16 cellular contexts compared by ENCODE assay signal in genomic region chrX:133939655-133940054, GRCh38. TPM values are rescaled to one million over a fixed set of nuclear protein-coding genes. Genes with fewer than 3 reads are reported as not detected.
DNase-seq lines count a peak whose midpoint lies in the region; ATAC-seq, FAIRE-seq and TF ChIP-seq lines count a peak whose summit lies in the region.
"Had no signal": no experiment of that assay in that cellular context is flagged by ENCODE, and none has a peak within 500 bp of the region (broad histone marks: within the 10 kb centered on the region; RNA-seq: fewer than 3 reads in every experiment).

No MANE protein-coding gene starts in this region.

- peak; percentile 8 for DNase-seq in NCI-H2171 treated with DMSO at 0.1 percent for 48 hours (lab: John Stamatoyannopoulos, UW)
- DNase-seq in NCI-H2171 (lab: John Stamatoyannopoulos, UW), result no peak
- DNase-seq in astrocyte (ENCODE audit: low read depth), result no peak
- no peak for DNase-seq in MG63
- no peak for DNase-seq in activated CD8-positive, alpha-beta T cell treated with anti-CD3 and anti-CD28 coated beads for 36 hours
- DNase-seq: Calu3; CD8-positive, alpha-beta T cell; DMS79 treated with DMSO at 0.1 percent for 48 hours; GF-D8; H9 had no signal

- no peak for ATAC-seq in activated CD8-positive, alpha-beta T cell treated with anti-CD3 and anti-CD28 coated beads for 36 hours
- ATAC-seq: CD8-positive, alpha-beta T cell had no signal

- no peak overlapping the region for H3K4me3 Mint-ChIP-seq in astrocyte (ENCODE audit: unreplicated experiment)
- no peak overlapping the region for H3K4me3 Mint-ChIP-seq in nephron
- no peak overlapping the region for H3K4me3 Mint-ChIP-seq in activated CD8-positive, alpha-beta T cell treated with anti-CD3 and anti-CD28 coated beads for 36 hours
- H3K4me3 Mint-ChIP-seq: B cell; CD8-positive, alpha-beta T cell; H9 had no signal

- no peak overlapping the region for H3K4me2 ChIP-seq in astrocyte (ENCODE audit: low read length)
- H3K4me2 ChIP-seq: BLaER1 treated with 17β-estradiol and CSF1 and Interleukin-3, amounts not matched to agents 10 nM and 100 nM had no signal

- H3K27me3 ChIP-seq in astrocyte (ENCODE audit: insufficient read depth, low read length) (no peaks in the 10 kb centered on the region), MG63 (no peaks in the 10 kb centered on the region)

- intact Hi-C loops in activated CD8-positive, alpha-beta T cell treated with anti-CD3 and anti-CD28 coated beads for 36 hours (cut with micrococcal nuclease), result no loop called here

- H2AFZ ChIP-seq in astrocyte (ENCODE audit: low read depth, low read length), result no peak overlapping the region

- peaks cover 3% of the 10 kb centered on the region for H3K4me1 Mint-ChIP-seq in astrocyte (ENCODE audit: low read depth, unreplicated experiment)
- peaks cover 49% of the 10 kb centered on the region for H3K4me1 Mint-ChIP-seq in nephron
- H3K4me1 Mint-ChIP-seq in activated CD8-positive, alpha-beta T cell treated with anti-CD3 and anti-CD28 coated beads for 36 hours (ENCODE audit: low read depth), result no peaks in the 10 kb centered on the region
- H3K4me1 Mint-ChIP-seq: B cell had no signal

- H3K79me2 ChIP-seq in astrocyte (ENCODE audit: insufficient read depth, low read length), result no peaks in the 10 kb centered on the region

- H3K27me3 Mint-ChIP-seq in astrocyte (ENCODE audit: low read depth, unreplicated experiment) (no peaks in the 10 kb centered on the region), nephron (ENCODE audit: low read depth) (no peaks in the 10 kb centered on the region)
- H3K27me3 Mint-ChIP-seq in activated CD8-positive, alpha-beta T cell treated with anti-CD3 and anti-CD28 coated beads for 36 hours, result no peaks in the 10 kb centered on the region
- H3K27me3 Mint-ChIP-seq: B cell had no signal

- CTCF ChIA-PET in HEK293 (lab: Yijun Ruan, JAX), result interaction anchor here (1.1 kb wide), 1 partner anchor 102 kb away, joined by 3 read pairs; no protein-coding TSS in a partner anchor
- CTCF ChIA-PET in activated CD8-positive, alpha-beta T cell treated with anti-CD3 and anti-CD28 coated beads for 36 hours (lab: Charles Lee), result no interaction called here

- H3K4me1 ChIP-seq in HEK293 (ENCODE audit: control insufficient read depth, insufficient read depth, low read length), result no peaks in the 10 kb centered on the region; the same call in 1 of the 2 replicates
- no peaks in the 10 kb centered on the region for H3K4me1 ChIP-seq in astrocyte (ENCODE audit: insufficient read depth, low read length)
- H3K4me1 ChIP-seq: BLaER1 treated with 17β-estradiol and CSF1 and Interleukin-3, amounts not matched to agents 10 nM and 100 nM had no signal

- H3K36me3 ChIP-seq in HEK293 (ENCODE audit: control insufficient read depth in 2 of 2, insufficient read depth in 1 of 2, low read length in 2 of 2) (no peaks in the 10 kb centered on the region; a peak in 1 of 3 replicates), astrocyte (ENCODE audit: insufficient read depth, low read length) (no peaks in the 10 kb centered on the region), MG63 (no peaks in the 10 kb centered on the region)
- H3K36me3 ChIP-seq: BLaER1 treated with 17β-estradiol and CSF1 and Interleukin-3, amounts not matched to agents 10 nM and 100 nM had no signal

- H3K9me3 ChIP-seq in HEK293 (ENCODE audit: control insufficient read depth, insufficient read depth, low read depth, low read length), result no peaks in the 10 kb centered on the region
- no peaks in the 10 kb centered on the region for H3K9me3 ChIP-seq in astrocyte (ENCODE audit: insufficient read depth, low read depth, low read length)
- H3K9me3 ChIP-seq in MG63, result no peaks in the 10 kb centered on the region
- H3K9me3 ChIP-seq: BLaER1 treated with 17β-estradiol and CSF1 and Interleukin-3, amounts not matched to agents 10 nM and 100 nM had no signal

- H4K20me1 ChIP-seq in astrocyte (ENCODE audit: insufficient read depth, low read length), result no peaks in the 10 kb centered on the region
- H4K20me1 ChIP-seq: BLaER1 treated with 17β-estradiol and CSF1 and Interleukin-3, amounts not matched to agents 10 nM and 100 nM had no signal

- H3K36me3 Mint-ChIP-seq in astrocyte (ENCODE audit: low read depth, unreplicated experiment) (no peaks in the 10 kb centered on the region), nephron (ENCODE audit: low read depth) (peaks cover 19% of the 10 kb centered on the region)
- no peaks in the 10 kb centered on the region for H3K36me3 Mint-ChIP-seq in activated CD8-positive, alpha-beta T cell treated with anti-CD3 and anti-CD28 coated beads for 36 hours (ENCODE audit: low read depth)
- H3K36me3 Mint-ChIP-seq: CD8-positive, alpha-beta T cell had no signal

- no peaks in the 10 kb centered on the region for H3K9me3 Mint-ChIP-seq in astrocyte (ENCODE audit: unreplicated experiment)
- H3K9me3 Mint-ChIP-seq in nephron, result no peaks in the 10 kb centered on the region
- no peaks in the 10 kb centered on the region for H3K9me3 Mint-ChIP-seq in activated CD8-positive, alpha-beta T cell treated with anti-CD3 and anti-CD28 coated beads for 36 hours
- H3K9me3 Mint-ChIP-seq: CD8-positive, alpha-beta T cell had no signal

- H3K27ac Mint-ChIP-seq in astrocyte (ENCODE audit: unreplicated experiment), result no peak overlapping the region
- H3K27ac Mint-ChIP-seq in nephron, result peak overlapping the region; percentile 91 to 93 (median 92)
- no peak overlapping the region for H3K27ac Mint-ChIP-seq in activated CD8-positive, alpha-beta T cell treated with anti-CD3 and anti-CD28 coated beads for 36 hours
- H3K27ac Mint-ChIP-seq: B cell; CD8-positive, alpha-beta T cell; H9 had no signal

- FAIRE-seq in astrocyte (lab: Jason Lieb, UNC), result peak; percentile 50
- FAIRE-seq: H1 had no signal

- H3K27ac ChIP-seq in HEK293 (ENCODE audit: extremely low read depth, low read depth, low read length), result no peak overlapping the region
- no peak overlapping the region for H3K27ac ChIP-seq in astrocyte (ENCODE audit: low read depth, low read length)
- H3K27ac ChIP-seq: 22Rv1; BLaER1 treated with 17β-estradiol and CSF1 and Interleukin-3, amounts not matched to agents 10 nM and 100 nM had no signal

- no peak for TF ChIP-seq CTCF in HEK293 (tag by site-specific recombination; IDR thresholded peaks at IDR 0.05)
- TF ChIP-seq CTCF in astrocyte (IDR thresholded peaks at IDR 0.05; ENCODE audit: insufficient read depth, low read depth, low read length), result no peak
- no peak for TF ChIP-seq CTCF in nephron (IDR thresholded peaks at IDR 0.05; ENCODE audit: unreplicated experiment in 3 of 3)
- no peak for TF ChIP-seq CTCF in activated CD8-positive, alpha-beta T cell treated with anti-CD3 and anti-CD28 coated beads for 36 hours (IDR thresholded peaks at IDR 0.05)

- no peak overlapping the region for H3K9ac ChIP-seq in astrocyte (ENCODE audit: low read length)
- H3K9ac ChIP-seq: BLaER1 treated with 17β-estradiol and CSF1 and Interleukin-3, amounts not matched to agents 10 nM and 100 nM had no signal

- no peak overlapping the region for H3K4me3 ChIP-seq in HEK293 (ENCODE audit: low read depth, low read length)
- H3K4me3 ChIP-seq in astrocyte (ENCODE audit: insufficient read depth, low read depth, low read length), result no peak overlapping the region
- H3K4me3 ChIP-seq in MG63, result no peak overlapping the region
- H3K4me3 ChIP-seq: BLaER1 treated with 17β-estradiol and CSF1 and Interleukin-3, amounts not matched to agents 10 nM and 100 nM had no signal

- POLR2A ChIA-PET in HEK293 (lab: Yijun Ruan, JAX), result no interaction called here
- POLR2A ChIA-PET in activated CD8-positive, alpha-beta T cell treated with anti-CD3 and anti-CD28 coated beads for 36 hours (lab: Charles Lee), result no interaction called here

TF ChIP-seq in HEK293, 187 proteins besides CTCF, POLR2A, EP300 and RAD21:
- TF ChIP-seq PRDM6 (tag by site-specific recombination; IDR thresholded peaks at IDR 0.05) (peak; percentile 69), ZBTB44 (tag by site-specific recombination; IDR thresholded peaks at IDR 0.05) (peak; percentile 25; the same call in 1 of the 2 replicates), OSR2 (tag by site-specific recombination; IDR thresholded peaks at IDR 0.05) (peak; percentile 57; the same call in 1 of the 2 replicates), ZNF426 (tag by site-specific recombination; IDR thresholded peaks at IDR 0.05) (no peak)
TF ChIP-seq in HEK293: peak in this region for 3.

RNA-seq across cellular contexts. Expression of gene GPC3, which starts 45.7 kb away (rescaled TPM):
- 2.7 and 8.2 TPM in 2 replicates for total RNA-seq in astrocyte
- total RNA-seq in MG63 (2014; rRNA removed; shearing (Covaris generic); ENCODE audit: low replicate concordance), result 1.1 TPM in 1 of 2 replicates, not detected in the other
- under 1 TPM; 0.58 to 0.63 TPM for total RNA-seq in activated CD8-positive, alpha-beta T cell treated with anti-CD3 and anti-CD28 coated beads for 36 hours
- total RNA-seq: B cell had no signal

Comparison
In these comparisons a context has a peak if more than half of its experiments do, and no peak if none do; other contexts are left out.
1. H3K27ac Mint-ChIP-seq: peak in nephron (3 of 3); none in astrocyte (single experiment) and activated CD8-positive, alpha-beta T cell treated with anti-CD3 and anti-CD28 coated beads for 36 hours (single experiment).